Comparison of ENCODE assay signal across 9 cellular contexts in genomic region chr6:7424967-7425807, GRCh38. TPM values are rescaled to one million over a fixed set of nuclear protein-coding genes. Genes with fewer than 3 reads are reported as not detected.
DNase-seq lines count a peak whose midpoint lies in the region; ATAC-seq and TF ChIP-seq lines count a peak whose summit lies in the region.
"Had no signal": no experiment of that assay in that cellular context is flagged by ENCODE, and none has a peak within 500 bp of the region (broad histone marks: within the 10 kb centered on the region; RNA-seq: fewer than 3 reads in every experiment).

No MANE protein-coding gene starts in this region.

- no peak overlapping the region for H3K4me3 ChIP-seq in BJ (ENCODE audit: low read depth, low read length)
- no peak overlapping the region for H3K4me3 ChIP-seq in LNCaP clone FGC (ENCODE audit: low read depth, low read length)
- H3K4me3 ChIP-seq in lower lobe of right lung, result no peak overlapping the region

- H3K27ac Mint-ChIP-seq in MCF 10A (ENCODE audit: low read depth, unreplicated experiment), result no peak overlapping the region
- H3K27ac Mint-ChIP-seq: dendritic cell treated with granulocyte-macrophage colony-stimulating factor and Interleukin-4, amounts not matched to agents 40 ng/mL and 50 ng/mL, for 4 days had no signal

- H3K36me3 Mint-ChIP-seq in MCF 10A (ENCODE audit: insufficient read depth, unreplicated experiment), result peaks cover under 1% of the 10 kb centered on the region

- ATAC-seq in lower lobe of right lung, result peak; percentile 87 to 89
- ATAC-seq in GM18873 (IDR thresholded peaks at IDR 0.05; ENCODE audit: low FRiP score, unreplicated experiment), result no peak
- ATAC-seq in HG03108 (IDR thresholded peaks at IDR 0.05; ENCODE audit: unreplicated experiment), result no peak
- no peak for ATAC-seq in activated CD4-positive, CD25-positive, alpha-beta regulatory T cell treated with anti-CD3 and anti-CD28 coated beads, Interleukin-2, amount 50 U/mL, for 24 hours

- H3K4me1 ChIP-seq in lower lobe of right lung, result no peaks in the 10 kb centered on the region

- H3K4me1 Mint-ChIP-seq in MCF 10A (ENCODE audit: insufficient read depth, unreplicated experiment), result no peaks in the 10 kb centered on the region

- H3K4me3 Mint-ChIP-seq in MCF 10A (ENCODE audit: unreplicated experiment), result no peak overlapping the region
- H3K4me3 Mint-ChIP-seq: dendritic cell treated with granulocyte-macrophage colony-stimulating factor and Interleukin-4, amounts not matched to agents 40 ng/mL and 50 ng/mL, for 4 days had no signal

- no peaks in the 10 kb centered on the region for H3K27me3 Mint-ChIP-seq in MCF 10A (ENCODE audit: insufficient read depth, unreplicated experiment)
- H3K27me3 Mint-ChIP-seq: dendritic cell treated with granulocyte-macrophage colony-stimulating factor and Interleukin-4, amounts not matched to agents 40 ng/mL and 50 ng/mL, for 4 days had no signal

- no peaks in the 10 kb centered on the region for H3K27me3 ChIP-seq in BJ (ENCODE audit: control insufficient read depth, insufficient read depth, low read length)
- H3K27me3 ChIP-seq in lower lobe of right lung (ENCODE audit: low read depth), result no peaks in the 10 kb centered on the region

- no peaks in the 10 kb centered on the region for H3K9me3 Mint-ChIP-seq in MCF 10A (ENCODE audit: unreplicated experiment)
- H3K9me3 Mint-ChIP-seq: dendritic cell treated with granulocyte-macrophage colony-stimulating factor and Interleukin-4, amounts not matched to agents 40 ng/mL and 50 ng/mL, for 4 days had no signal

- POLR2A ChIA-PET in BJ (lab: Charles Lee) (no interaction called here), MCF 10A (lab: Yijun Ruan, JAX) (interaction anchor here (0.5 to 2.6 kb wide), 23 partner anchors 8 to 274 kb away, joined by 3 to 20 read pairs (median 5); partner anchors contain the start of genes DSP and SNRNP48)

- H3K27ac ChIP-seq in lower lobe of right lung, result no peak overlapping the region

- H3K36me3 ChIP-seq in BJ (ENCODE audit: control insufficient read depth, insufficient read depth, low read length), result no peaks in the 10 kb centered on the region
- H3K36me3 ChIP-seq in lower lobe of right lung, result no peaks in the 10 kb centered on the region

- H3K9me3 ChIP-seq in lower lobe of right lung, result no peaks in the 10 kb centered on the region

- BruUV-seq in MCF 10A (replicated peaks; lab: Mats Ljungman, UMichigan), result no TSS peak

- no peak for DNase-seq in BJ (ENCODE audit: low read depth)
- DNase-seq in LNCaP clone FGC (ENCODE audit: low read depth), result no peak
- DNase-seq in MCF 10A (ENCODE audit: unreplicated experiment), result peak; percentile 80
- DNase-seq in lower lobe of right lung, result no peak
- no peak for DNase-seq in SW 1271 (lab: John Stamatoyannopoulos, UW)

- CTCF ChIA-PET in BJ (lab: Yijun Ruan, JAX), result interaction anchor here (0.6 to 2.5 kb wide), 7 partner anchors 10 to 191 kb away, joined by 3 to 13 read pairs (median 3); no protein-coding TSS in a partner anchor
- CTCF ChIA-PET in MCF 10A (lab: Yijun Ruan, JAX), result interaction anchor here (0.5 to 2.3 kb wide), 25 partner anchors 11 to 169 kb away, joined by 3 to 9 read pairs (median 3); partner anchors contain the start of gene SNRNP48

- intact Hi-C loops in MCF 10A (cut with micrococcal nuclease), result loop anchor here (1.0 to 2.0 kb wide), 7 partner anchors 56 to 190 kb away; partner anchors contain the start of gene SNRNP48
- intact Hi-C loops in lower lobe of right lung (cut with DNase I), result no loop called here

- peak; percentile 45 for TF ChIP-seq CTCF in BJ (IDR thresholded peaks at IDR 0.05; ENCODE audit: insufficient read depth, low read depth, low read length)
- TF ChIP-seq CTCF in LNCaP clone FGC (IDR thresholded peaks at IDR 0.05; ENCODE audit: control insufficient read depth, extremely low read depth, insufficient read depth), result peak; percentile 54
- peak; percentile 61 for TF ChIP-seq CTCF in MCF 10A (IDR thresholded peaks at IDR 0.05; ENCODE audit: unreplicated experiment)
- TF ChIP-seq CTCF in lower lobe of right lung (IDR thresholded peaks at IDR 0.05), result peak; percentile 45

RNA-seq across cellular contexts. Expression of gene RIOK1, which starts 35.6 kb away (rescaled TPM):
- 12.1 and 16.1 TPM in 2 replicates for polyA plus RNA-seq in BJ (2011; rRNA removed)
- polyA minus RNA-seq in BJ (2011; rRNA and poly(A)+ RNA removed), result 11.7 and 13.2 TPM in 2 replicates
- total RNA-seq in MCF 10A (2022) (34.2 and 40.9 TPM in 2 replicates), lower lobe of right lung (16.5 TPM)

RNA-seq across cellular contexts. Expression of gene CAGE1, which starts 35.6 kb away (rescaled TPM):
- not detected in 2 replicates for polyA plus RNA-seq in BJ (2011; rRNA removed)
- not detected in 2 replicates for polyA minus RNA-seq in BJ (2011; rRNA and poly(A)+ RNA removed)
- total RNA-seq in MCF 10A (2022) (0.33 and 0.47 TPM in 2 replicates), lower lobe of right lung (not detected)

Comparison
In these comparisons a context has a peak if more than half of its experiments do, and no peak if none do; other contexts are left out.
1. ATAC-seq: peak in lower lobe of right lung (2 of 2); none in GM18873 (single experiment), HG03108 (single experiment) and activated CD4-positive, CD25-positive, alpha-beta regulatory T cell treated with anti-CD3 and anti-CD28 coated beads, Interleukin-2, amount 50 U/mL, for 24 hours (0 of 2).
2. Peak in every context shown above with its lines, with median percentiles within 50 percentile points of each other: CTCF ChIP-seq.